In the genomic region with DNA sequence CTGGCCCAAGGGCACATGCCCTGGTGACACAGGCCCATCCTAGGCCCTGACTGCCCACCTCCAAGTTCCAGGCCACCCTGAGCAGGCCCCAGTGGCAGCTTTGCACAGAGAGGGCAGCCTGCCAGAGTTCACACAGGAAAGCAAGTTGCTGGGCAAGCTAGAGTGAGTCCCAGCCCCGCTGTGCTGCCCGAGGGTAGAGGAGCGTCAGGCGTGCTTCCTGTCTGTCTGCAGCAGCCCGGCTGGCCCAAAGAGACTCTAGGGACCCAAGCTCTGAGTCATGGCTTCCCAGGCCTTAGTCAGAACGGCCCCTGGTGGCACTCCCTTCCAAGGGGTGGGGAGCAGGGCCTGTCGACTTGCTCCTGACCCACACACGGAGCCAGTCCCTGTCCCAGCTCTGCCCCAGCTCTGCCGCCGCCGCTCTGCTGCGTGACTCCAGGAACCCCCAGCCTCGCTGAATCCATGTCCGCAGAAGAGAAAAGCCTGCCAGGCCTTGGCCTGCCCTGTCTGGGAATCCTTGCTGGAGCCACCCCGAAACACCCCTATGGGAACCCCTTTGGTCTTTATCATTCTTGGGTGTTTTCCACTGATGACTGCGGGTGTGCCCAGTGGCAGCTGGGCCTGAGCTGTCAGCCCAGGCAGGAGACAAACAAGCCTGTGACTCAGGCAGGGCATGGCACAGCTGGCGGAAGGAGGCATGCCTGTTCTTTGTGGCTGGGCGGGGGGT, we compare ENCODE assay signal across 8 cellular contexts.
DNase-seq lines count a peak whose midpoint lies in the region; ATAC-seq, FAIRE-seq and TF ChIP-seq lines count a peak whose summit lies in the region.
"Not testable (repeated sequence)": the region's sequence is repeated elsewhere in the genome, so short reads cannot be mapped to it uniquely, and the experiment has no call there.

No MANE protein-coding gene starts in this region.

- not testable (repeated sequence) for H3K9me3 Mint-ChIP-seq in CD8-positive, alpha-beta T cell; activated CD8-positive, alpha-beta memory T cell treated with anti-CD3 and anti-CD28 coated beads, Interleukin-2, amount 10 ng/mL, durations not matched to agents 7 days and 5 days (ENCODE audit: low read depth)

- not testable (repeated sequence) for H3K9me3 ChIP-seq in CD8-positive, alpha-beta T cell (ENCODE audit: low read length); lung (ENCODE audit: control insufficient read depth in 2 of 2, insufficient read depth in 1 of 2, low read length in 1 of 2)

- peak; percentile 45 for ATAC-seq in CD8-positive, alpha-beta T cell
- peak; percentile 49 for ATAC-seq in HG03025 (IDR thresholded peaks at IDR 0.05; ENCODE audit: low FRiP score, unreplicated experiment)
- peak; percentile 32 for ATAC-seq in activated CD8-positive, alpha-beta memory T cell treated with anti-CD3 and anti-CD28 coated beads, Interleukin-2, amount 10 ng/mL, durations not matched to agents 7 days and 5 days
- peak; percentile 63 for ATAC-seq in lung (ENCODE audit: insufficient read depth, low FRiP score)

- WGBS in lung, 2 donors, result 58 to 65% methylated on average over 17 to 18 of the region's 18 CpGs

- not testable (repeated sequence) for H3K27me3 Mint-ChIP-seq in CD8-positive, alpha-beta T cell (ENCODE audit: low read depth); activated CD8-positive, alpha-beta memory T cell treated with anti-CD3 and anti-CD28 coated beads, Interleukin-2, amount 10 ng/mL, durations not matched to agents 7 days and 5 days

- FAIRE-seq in GM19239 (lab: Jason Lieb, UNC), result peak; percentile 98

- H3K27ac ChIP-seq in CD8-positive, alpha-beta T cell (ENCODE audit: low read depth, low read length), result not testable (repeated sequence)
- H3K27ac ChIP-seq in lung (ENCODE audit: low read depth in 1 of 2, low read length in 1 of 2), result peak overlapping the region; percentile 59 to 81

- H3K4me1 Mint-ChIP-seq in CD8-positive, alpha-beta T cell (ENCODE audit: low read depth), result peaks cover 26% of the 10 kb centered on the region
- H3K4me1 Mint-ChIP-seq in activated CD8-positive, alpha-beta memory T cell treated with anti-CD3 and anti-CD28 coated beads, Interleukin-2, amount 10 ng/mL, durations not matched to agents 7 days and 5 days, result peaks cover 21% of the 10 kb centered on the region

- DNase-seq in CD8-positive, alpha-beta T cell, result peak in 5 of 7 experiments; percentile 17 to 60 (median 37)
- DNase-seq in GM19239 (ENCODE audit: insufficient read length, low spot score) (peak; percentile 57), NCI-H2081 (lab: John Stamatoyannopoulos, UW) (peak; percentile 53 to 80), epithelial cell of proximal tubule (ENCODE audit: low read depth) (peak; percentile 39), lung (ENCODE audit: low spot score) (peak; percentile 58)
- DNase-seq in activated CD8-positive, alpha-beta memory T cell treated with anti-CD3 and anti-CD28 coated beads, Interleukin-2, amount 10 ng/mL, durations not matched to agents 7 days and 5 days, result peak; percentile 59
- DNase-seq in stimulated activated CD8-positive, alpha-beta memory T cell treated with anti-CD3 and anti-CD28 coated beads, Interleukin-15, amount 100 ng/mL, for 48 hours (ENCODE audit: low read depth in 2 of 2), result peak; percentile 28 to 42

- peaks cover 13% of the 10 kb centered on the region for H3K4me1 ChIP-seq in CD8-positive, alpha-beta T cell (ENCODE audit: insufficient read depth, low read length)
- H3K4me1 ChIP-seq in lung (ENCODE audit: control insufficient read depth in 2 of 2, insufficient read depth in 2 of 2, low read length in 2 of 2), result peaks cover 4 to 15% of the 10 kb centered on the region in 2 donors

- TF ChIP-seq CTCF in CD8-positive, alpha-beta T cell (IDR thresholded peaks at IDR 0.05); epithelial cell of proximal tubule (conservative IDR thresholded peaks at IDR 0.05; ENCODE audit: low read depth, low read length); lung (IDR thresholded peaks at IDR 0.05; ENCODE audit: control extremely low read depth, extremely low read depth): not testable (repeated sequence)

- CTCF ChIA-PET in CD8-positive, alpha-beta T cell (lab: Charles Lee), result interaction anchor here (1.0 to 1.2 kb wide), 3 partner anchors 35 to 114 kb away, joined by 3 read pairs; no protein-coding TSS in a partner anchor
- CTCF ChIA-PET in activated CD8-positive, alpha-beta memory T cell treated with anti-CD3 and anti-CD28 coated beads, Interleukin-2, amount 10 ng/mL, durations not matched to agents 7 days and 5 days (lab: Charles Lee), result interaction anchor here (1.1 to 2.0 kb wide), 2 partner anchors 28 to 35 kb away, joined by 3 to 4 read pairs; no protein-coding TSS in a partner anchor

- H3K27ac Mint-ChIP-seq in CD8-positive, alpha-beta T cell, result peak overlapping the region; percentile 71
- peak overlapping the region; percentile 65 for H3K27ac Mint-ChIP-seq in activated CD8-positive, alpha-beta memory T cell treated with anti-CD3 and anti-CD28 coated beads, Interleukin-2, amount 10 ng/mL, durations not matched to agents 7 days and 5 days

- peaks cover 43% of the 10 kb centered on the region for H3K36me3 Mint-ChIP-seq in CD8-positive, alpha-beta T cell
- H3K36me3 Mint-ChIP-seq in activated CD8-positive, alpha-beta memory T cell treated with anti-CD3 and anti-CD28 coated beads, Interleukin-2, amount 10 ng/mL, durations not matched to agents 7 days and 5 days, result not testable (repeated sequence)

- not testable (repeated sequence) for H3K4me3 Mint-ChIP-seq in CD8-positive, alpha-beta T cell; activated CD8-positive, alpha-beta memory T cell treated with anti-CD3 and anti-CD28 coated beads, Interleukin-2, amount 10 ng/mL, durations not matched to agents 7 days and 5 days

- H3K27me3 ChIP-seq in CD8-positive, alpha-beta T cell (ENCODE audit: insufficient read depth, low read length); lung (ENCODE audit: control insufficient read depth, insufficient read depth): not testable (repeated sequence)

- POLR2A ChIA-PET in CD8-positive, alpha-beta T cell (lab: Charles Lee), result not testable (repeated sequence)

- H3K36me3 ChIP-seq in CD8-positive, alpha-beta T cell (ENCODE audit: insufficient read depth, low read length), result not testable (repeated sequence)
- peaks cover 0 to 24% of the 10 kb centered on the region in 2 donors for H3K36me3 ChIP-seq in lung (ENCODE audit: control insufficient read depth in 2 of 2, insufficient read depth in 2 of 2, low read length in 2 of 2)

- not testable (repeated sequence) for H3K4me3 ChIP-seq in CD8-positive, alpha-beta T cell (ENCODE audit: low read depth, low read length); epithelial cell of proximal tubule (ENCODE audit: low read depth, low read length); lung

- intact Hi-C loops in CD8-positive, alpha-beta T cell (cut with DNase I, micrococcal nuclease), result not testable (repeated sequence)
